35 cellular contexts compared by ENCODE assay signal in the genomic region with DNA sequence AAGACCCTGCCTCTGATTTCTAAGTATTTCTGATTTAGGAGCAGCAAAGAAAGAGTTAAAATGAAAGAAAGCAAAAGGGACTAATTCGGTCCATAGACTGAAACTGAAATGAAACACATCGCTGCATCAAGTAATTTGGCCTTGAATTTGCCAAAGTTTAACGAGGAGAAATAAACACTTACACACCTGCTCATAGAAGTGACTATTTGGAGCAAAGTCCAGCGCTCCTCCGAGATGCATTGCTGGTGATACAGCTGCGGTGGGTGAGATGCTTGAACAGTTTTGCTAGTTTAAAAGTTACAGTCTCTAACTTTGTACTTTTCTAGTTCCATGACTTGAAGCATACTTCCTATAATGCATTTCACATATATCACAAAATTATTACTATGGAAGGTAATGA. TPM values are rescaled to one million over a fixed set of nuclear protein-coding genes. Genes with fewer than 3 reads are reported as not detected.
"Had no signal": no experiment of that assay in that cellular context is flagged by ENCODE, and none has a peak within 500 bp of the region (broad histone marks: within the 10 kb centered on the region; RNA-seq: fewer than 3 reads in every experiment).

No MANE protein-coding gene starts in this region.

- H3K27ac ChIP-seq: heart right ventricle, left ventricle myocardium inferior, pancreas, prostate gland, sigmoid colon, stomach, testis, thyroid gland, transverse colon, upper lobe of left lung, vagina had no signal

- H3K4me2 ChIP-seq: smooth muscle cell had no signal

- H3K4me1 ChIP-seq: heart right ventricle, left ventricle myocardium inferior, pancreas, sigmoid colon, stomach, testis, thyroid gland, transverse colon, upper lobe of left lung, vagina had no signal

- H3K9me3 ChIP-seq: pancreas, prostate gland, sigmoid colon, testis, thyroid gland, transverse colon, vagina had no signal

- H3K27ac Mint-ChIP-seq: mesothelial cell of epicardium; naive thymus-derived CD4-positive, alpha-beta T cell; natural killer cell treated with Interleukin-12 subunit alpha and Interleukin-12 subunit beta and Interleukin-15 and Interleukin-18, amount 100 ng/mL, for 72 hours; stimulated activated naive B cell treated with anti-CD40 and anti-IgM and Interleukin-4, amounts not matched to agents 10 μg/mL and 1 μg/mL and 100 μg/mL, for 72 hours had no signal

- H3K36me3 ChIP-seq: heart right ventricle, left ventricle myocardium inferior, pancreas, prostate gland, sigmoid colon, stomach, thyroid gland, transverse colon, upper lobe of left lung, vagina had no signal

- H3K4me3 ChIP-seq: heart right ventricle, left ventricle myocardium inferior, lung, pancreas, prostate gland, sigmoid colon, smooth muscle cell, stomach, testis, thyroid gland, transverse colon, upper lobe of left lung, vagina had no signal

- H3K4me3 Mint-ChIP-seq: mesothelial cell of epicardium; naive thymus-derived CD4-positive, alpha-beta T cell; natural killer cell treated with Interleukin-12 subunit alpha and Interleukin-12 subunit beta and Interleukin-15 and Interleukin-18, amount 100 ng/mL, for 72 hours; neural crest cell; stimulated activated naive B cell treated with anti-CD40 and anti-IgM and Interleukin-4, amounts not matched to agents 10 μg/mL and 1 μg/mL and 100 μg/mL, for 72 hours had no signal

- H3K4me1 Mint-ChIP-seq: mesothelial cell of epicardium; neural crest cell; stimulated activated naive B cell treated with anti-CD40 and anti-IgM and Interleukin-4, amounts not matched to agents 10 μg/mL and 1 μg/mL and 100 μg/mL, for 72 hours had no signal

- H3K27me3 ChIP-seq: pancreas, testis, thyroid gland, transverse colon, upper lobe of left lung, vagina had no signal

- ATAC-seq: heart right ventricle; left cardiac atrium; naive thymus-derived CD4-positive, alpha-beta T cell; natural killer cell treated with Interleukin-12 subunit alpha and Interleukin-12 subunit beta and Interleukin-15 and Interleukin-18, amount 100 ng/mL, for 72 hours; pancreas; right cardiac atrium; stimulated activated naive B cell treated with anti-CD40 and anti-IgM and Interleukin-4, amounts not matched to agents 10 μg/mL and 1 μg/mL and 100 μg/mL, for 72 hours; stimulated activated naive CD8-positive, alpha-beta T cell treated with anti-CD3 and anti-CD28 coated beads, Interleukin-15, Interleukin-2, amounts not matched to agents 100 U/mL and 50 U/mL, for 24 hours had no signal

- FAIRE-seq: keratinocyte, pancreas had no signal

- H3K36me3 Mint-ChIP-seq: mesothelial cell of epicardium had no signal

- DNase-seq: heart right ventricle; hippocampal formation; kidney glomerular epithelial cell; left cardiac atrium; left ventricle myocardium inferior; mesendoderm; naive thymus-derived CD4-positive, alpha-beta T cell; nucleus accumbens; pancreas; posterior cingulate gyrus; retina; right cardiac atrium; sigmoid colon; stimulated activated CD4-positive, alpha-beta T cell treated with anti-CD3 and anti-CD28 coated beads, Interleukin-12 subunit alpha, Interleukin-12 subunit beta, amount 100 ng/mL, for 4 hours; stimulated activated CD4-positive, alpha-beta T cell treated with anti-CD3 and anti-CD28 coated beads, Interleukin-15, amount 100 ng/mL, for 24 hours; stimulated activated CD4-positive, alpha-beta T cell treated with anti-CD3 and anti-CD28 coated beads, Interleukin-2, amount 100 ng/mL, for 24 hours; stimulated activated CD4-positive, alpha-beta T cell treated with anti-CD3 and anti-CD28 coated beads, Interleukin-4, amount 100 ng/mL, for 1 hour; stimulated activated naive B cell treated with anti-CD40 and anti-IgM and Interleukin-4, amounts not matched to agents 10 μg/mL and 1 μg/mL and 100 μg/mL, for 72 hours; stimulated activated naive CD8-positive, alpha-beta T cell treated with anti-CD3 and anti-CD28 coated beads, Interleukin-15, Interleukin-2, amounts not matched to agents 100 U/mL and 50 U/mL, for 24 hours; stomach; testis; thyroid gland; transverse colon; upper lobe of left lung had no signal

RNA-seq across cellular contexts. Expression of gene GALR1, which starts 18.3 kb away (rescaled TPM):
- total RNA-seq: lower leg skin; mesothelial cell of epicardium; myocyte; naive thymus-derived CD4-positive, alpha-beta T cell; natural killer cell treated with Interleukin-12 subunit alpha and Interleukin-12 subunit beta and Interleukin-15 and Interleukin-18, amount 100 ng/mL, for 72 hours; neural crest cell; osteoblast; smooth muscle cell; upper lobe of left lung had no signal
- polyA plus RNA-seq: keratinocyte; naive thymus-derived CD4-positive, alpha-beta T cell; smooth muscle cell had no signal
